8 cellular contexts compared by ENCODE assay signal in the genomic region with DNA sequence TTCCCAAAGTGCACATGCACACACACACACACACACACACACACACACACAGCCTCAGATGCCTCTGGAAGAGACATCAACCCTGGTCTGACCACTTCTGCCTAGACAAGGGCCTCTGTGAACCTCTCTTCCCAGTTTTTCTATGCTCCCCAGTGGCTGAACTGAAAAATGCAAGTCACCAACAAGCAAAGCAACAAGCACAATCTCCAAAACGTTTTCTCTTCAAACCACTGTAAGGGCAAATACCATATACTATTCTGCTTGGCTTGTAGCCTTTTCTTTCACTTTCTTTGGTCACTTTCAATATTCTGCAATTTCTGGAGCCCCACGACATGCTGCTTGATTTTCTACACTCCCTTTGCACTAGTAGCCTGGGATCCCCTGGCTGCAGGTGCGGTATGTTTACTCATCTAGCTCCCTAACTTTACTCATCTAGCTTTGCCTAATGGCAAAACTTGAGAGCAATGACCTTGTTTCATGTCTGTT.
DNase-seq lines count a peak whose midpoint lies in the region; ATAC-seq and TF ChIP-seq lines count a peak whose summit lies in the region.

No MANE protein-coding gene starts in this region.

- no peaks in the 10 kb centered on the region for H3K9me3 ChIP-seq in HUES48 (ENCODE audit: control insufficient read depth, insufficient read depth, low read length)

- H3K27me3 ChIP-seq in HUES48 (ENCODE audit: control insufficient read depth, insufficient read depth, low read length) = no peaks in the 10 kb centered on the region

- peak overlapping the region; percentile 91 for H3K27ac Mint-ChIP-seq in WTC11
- no peak overlapping the region for H3K27ac Mint-ChIP-seq in activated naive CD8-positive, alpha-beta T cell treated with anti-CD3 and anti-CD28 coated beads for 36 hours

- no peaks in the 10 kb centered on the region for H3K9me3 Mint-ChIP-seq in WTC11
- H3K9me3 Mint-ChIP-seq in activated naive CD8-positive, alpha-beta T cell treated with anti-CD3 and anti-CD28 coated beads for 36 hours = no peaks in the 10 kb centered on the region

- no peaks in the 10 kb centered on the region for H3K36me3 ChIP-seq in HUES48 (ENCODE audit: control insufficient read depth, insufficient read depth, low read length)

- H3K4me3 Mint-ChIP-seq in WTC11 = no peak overlapping the region
- H3K4me3 Mint-ChIP-seq in activated naive CD8-positive, alpha-beta T cell treated with anti-CD3 and anti-CD28 coated beads for 36 hours = no peak overlapping the region

- CTCF ChIA-PET in WTC11 (lab: Charles Lee) = interaction anchor here (0.8 to 2.1 kb wide), 6 partner anchors 9 to 87 kb away, joined by 3 to 12 read pairs (median 6); no protein-coding TSS in a partner anchor

- ATAC-seq in GM21528 (IDR thresholded peaks at IDR 0.05; ENCODE audit: low FRiP score, unreplicated experiment) (peak; percentile 46), WTC11 (peak; percentile 80)

- peaks cover 60% of the 10 kb centered on the region for H3K4me1 Mint-ChIP-seq in WTC11
- H3K4me1 Mint-ChIP-seq in activated naive CD8-positive, alpha-beta T cell treated with anti-CD3 and anti-CD28 coated beads for 36 hours = no peaks in the 10 kb centered on the region

- H3K27ac ChIP-seq in HUES48 (ENCODE audit: low read depth, low read length) = peak overlapping the region; percentile 39

- H3K4me1 ChIP-seq in HUES48 (ENCODE audit: control insufficient read depth, insufficient read depth, low read length) = peaks cover 39% of the 10 kb centered on the region

- no peak overlapping the region for H3K9ac ChIP-seq in HUES48 (ENCODE audit: low read depth, low read length)

- no peaks in the 10 kb centered on the region for H3K36me3 Mint-ChIP-seq in WTC11
- H3K36me3 Mint-ChIP-seq in activated naive CD8-positive, alpha-beta T cell treated with anti-CD3 and anti-CD28 coated beads for 36 hours = no peaks in the 10 kb centered on the region

- no peak overlapping the region for H3K4me3 ChIP-seq in GM12864 (ENCODE audit: low read depth, low read length)
- no peak overlapping the region for H3K4me3 ChIP-seq in HUES48 (ENCODE audit: low read depth, low read length)

- no peaks in the 10 kb centered on the region for H3K27me3 Mint-ChIP-seq in WTC11 (ENCODE audit: low read depth)
- no peaks in the 10 kb centered on the region for H3K27me3 Mint-ChIP-seq in activated naive CD8-positive, alpha-beta T cell treated with anti-CD3 and anti-CD28 coated beads for 36 hours

- TF ChIP-seq CTCF in GM12864 (IDR thresholded peaks at IDR 0.05; ENCODE audit: low read depth, low read length, missing control alignments) = peak; percentile 66
- TF ChIP-seq CTCF in WTC11 (IDR thresholded peaks at IDR 0.05) = 0 out of 2 replicates have a peak, but pooled peaks have one; percentile 17

- DNase-seq in GM12864 (ENCODE audit: low read depth) = peak; percentile 83
- DNase-seq in WTC11 (ENCODE audit: low spot score) = no peak
- DNase-seq in iPS-NIHi7 (ENCODE audit: extremely low spot score) = peak; percentile 37
- no peak for DNase-seq in activated gamma-delta T cell (lab: John Stamatoyannopoulos, UW)
- DNase-seq in activated naive CD4-positive, alpha-beta T cell (lab: John Stamatoyannopoulos, UW) = no peak
- no peak for DNase-seq in activated naive CD8-positive, alpha-beta T cell treated with anti-CD3 and anti-CD28 coated beads for 36 hours

- POLR2A ChIA-PET in WTC11 (lab: Charles Lee) = no interaction called here

TF ChIP-seq in WTC11, 78 proteins besides CTCF, POLR2A, EP300 and RAD21 (continues in another document):
- TF ChIP-seq ZNF423 (CRISPR knock-in tag; IDR thresholded peaks at IDR 0.05) (no peak), TCF7 (CRISPR knock-in tag; IDR thresholded peaks at IDR 0.05; ENCODE audit: low read depth) (no peak), ATF1 (CRISPR knock-in tag; IDR thresholded peaks at IDR 0.05) (no peak), E2F4 (CRISPR knock-in tag; IDR thresholded peaks at IDR 0.05; ENCODE audit: borderline replicate concordance, low read depth) (no peak), ZSCAN18 (CRISPR knock-in tag; IDR thresholded peaks at IDR 0.05) (no peak)
- TF ChIP-seq, protein P1, sequence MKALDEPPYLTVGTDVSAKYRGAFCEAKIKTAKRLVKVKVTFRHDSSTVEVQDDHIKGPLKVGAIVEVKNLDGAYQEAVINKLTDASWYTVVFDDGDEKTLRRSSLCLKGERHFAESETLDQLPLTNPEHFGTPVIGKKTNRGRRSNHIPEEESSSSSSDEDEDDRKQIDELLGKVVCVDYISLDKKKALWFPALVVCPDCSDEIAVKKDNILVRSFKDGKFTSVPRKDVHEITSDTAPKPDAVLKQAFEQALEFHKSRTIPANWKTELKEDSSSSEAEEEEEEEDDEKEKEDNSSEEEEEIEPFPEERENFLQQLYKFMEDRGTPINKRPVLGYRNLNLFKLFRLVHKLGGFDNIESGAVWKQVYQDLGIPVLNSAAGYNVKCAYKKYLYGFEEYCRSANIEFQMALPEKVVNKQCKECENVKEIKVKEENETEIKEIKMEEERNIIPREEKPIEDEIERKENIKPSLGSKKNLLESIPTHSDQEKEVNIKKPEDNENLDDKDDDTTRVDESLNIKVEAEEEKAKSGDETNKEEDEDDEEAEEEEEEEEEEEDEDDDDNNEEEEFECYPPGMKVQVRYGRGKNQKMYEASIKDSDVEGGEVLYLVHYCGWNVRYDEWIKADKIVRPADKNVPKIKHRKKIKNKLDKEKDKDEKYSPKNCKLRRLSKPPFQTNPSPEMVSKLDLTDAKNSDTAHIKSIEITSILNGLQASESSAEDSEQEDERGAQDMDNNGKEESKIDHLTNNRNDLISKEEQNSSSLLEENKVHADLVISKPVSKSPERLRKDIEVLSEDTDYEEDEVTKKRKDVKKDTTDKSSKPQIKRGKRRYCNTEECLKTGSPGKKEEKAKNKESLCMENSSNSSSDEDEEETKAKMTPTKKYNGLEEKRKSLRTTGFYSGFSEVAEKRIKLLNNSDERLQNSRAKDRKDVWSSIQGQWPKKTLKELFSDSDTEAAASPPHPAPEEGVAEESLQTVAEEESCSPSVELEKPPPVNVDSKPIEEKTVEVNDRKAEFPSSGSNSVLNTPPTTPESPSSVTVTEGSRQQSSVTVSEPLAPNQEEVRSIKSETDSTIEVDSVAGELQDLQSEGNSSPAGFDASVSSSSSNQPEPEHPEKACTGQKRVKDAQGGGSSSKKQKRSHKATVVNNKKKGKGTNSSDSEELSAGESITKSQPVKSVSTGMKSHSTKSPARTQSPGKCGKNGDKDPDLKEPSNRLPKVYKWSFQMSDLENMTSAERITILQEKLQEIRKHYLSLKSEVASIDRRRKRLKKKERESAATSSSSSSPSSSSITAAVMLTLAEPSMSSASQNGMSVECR (CRISPR knock-in tag; IDR thresholded peaks at IDR 0.05; ENCODE audit: borderline replicate concordance) = no peak
- TF ChIP-seq, protein P2, sequence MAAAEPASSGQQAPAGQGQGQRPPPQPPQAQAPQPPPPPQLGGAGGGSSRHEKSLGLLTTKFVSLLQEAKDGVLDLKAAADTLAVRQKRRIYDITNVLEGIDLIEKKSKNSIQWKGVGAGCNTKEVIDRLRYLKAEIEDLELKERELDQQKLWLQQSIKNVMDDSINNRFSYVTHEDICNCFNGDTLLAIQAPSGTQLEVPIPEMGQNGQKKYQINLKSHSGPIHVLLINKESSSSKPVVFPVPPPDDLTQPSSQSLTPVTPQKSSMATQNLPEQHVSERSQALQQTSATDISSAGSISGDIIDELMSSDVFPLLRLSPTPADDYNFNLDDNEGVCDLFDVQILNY (CRISPR knock-in tag; IDR thresholded peaks at IDR 0.05) = no peak

Comparison
In these comparisons a context has a peak if more than half of its experiments do, and no peak if none do; other contexts are left out.
1. DNase-seq: peak in GM12864 (single experiment) and iPS-NIHi7 (single experiment); none in WTC11 (single experiment), activated gamma-delta T cell (single experiment), activated naive CD4-positive, alpha-beta T cell (0 of 4) and activated naive CD8-positive, alpha-beta T cell treated with anti-CD3 and anti-CD28 coated beads for 36 hours (single experiment).